Comparison of ENCODE assay signal across 1 cellular context in genomic region chr11:65559535-65559934, GRCh38.
TF ChIP-seq lines count a peak whose summit lies in the region.

No MANE protein-coding gene starts in this region.

TF ChIP-seq in HCT116, 20 proteins besides CTCF, POLR2A, EP300 and RAD21 (continued from another document):
- TF ChIP-seq ZBTB33 (IDR thresholded peaks at IDR 0.05; ENCODE audit: extremely low read depth, insufficient replicate concordance, low read length), result no peak
- no peak for TF ChIP-seq EZH2phosphoT487 (IDR thresholded peaks at IDR 0.05; ENCODE audit: borderline replicate concordance)
- TF ChIP-seq CEBPB (IDR thresholded peaks at IDR 0.05; ENCODE audit: low read depth), result no peak
- no peak for TF ChIP-seq MAX (IDR thresholded peaks at IDR 0.05)
- no peak for TF ChIP-seq EGR1 (IDR thresholded peaks at IDR 0.05; ENCODE audit: low read depth)
